Comparison of ENCODE assay signal across 13 cellular contexts in the genomic region with DNA sequence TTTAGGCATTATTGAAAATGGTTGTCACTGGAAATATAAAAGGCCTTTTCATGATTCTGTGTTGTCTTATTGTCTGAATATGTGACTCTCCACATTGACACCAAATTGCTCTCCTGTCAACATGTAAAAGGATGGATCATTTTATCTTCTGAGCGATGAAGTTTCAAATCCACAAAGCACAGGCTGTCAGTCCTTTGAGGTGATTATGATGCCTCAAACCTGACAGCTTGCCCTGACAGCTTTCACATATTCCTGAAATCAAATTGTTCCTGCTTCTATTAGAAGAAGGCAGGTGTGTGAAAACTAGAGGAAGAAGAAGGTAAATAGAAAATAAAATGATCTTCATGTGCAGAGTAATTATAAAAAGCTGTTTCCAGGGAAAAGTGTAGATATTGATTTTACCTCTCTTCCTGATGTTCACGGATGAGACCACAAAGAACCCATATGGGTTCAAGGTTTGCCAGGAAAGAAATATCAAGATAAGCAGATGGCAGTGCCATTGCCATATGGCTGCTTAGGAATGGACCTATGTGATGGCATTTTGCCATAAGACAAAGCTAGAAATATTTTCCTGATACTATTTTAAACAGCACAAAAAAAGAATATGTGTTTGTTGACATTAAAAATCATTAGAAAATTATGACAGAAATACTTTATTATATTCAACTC.
DNase-seq lines count a peak whose midpoint lies in the region; ATAC-seq and TF ChIP-seq lines count a peak whose summit lies in the region.
"Had no signal": no experiment of that assay in that cellular context is flagged by ENCODE, and none has a peak within 500 bp of the region (broad histone marks: within the 10 kb centered on the region; RNA-seq: fewer than 3 reads in every experiment).

No MANE protein-coding gene starts in this region.

- H3K27me3 Mint-ChIP-seq in activated naive CD8-positive, alpha-beta T cell treated with anti-CD3 and anti-CD28 coated beads, Interleukin-2, amount 50 U/mL, for 24 hours = no peaks in the 10 kb centered on the region
- H3K27me3 Mint-ChIP-seq: CD4-positive, alpha-beta memory T cell had no signal

- ATAC-seq in activated naive CD8-positive, alpha-beta T cell treated with anti-CD3 and anti-CD28 coated beads, Interleukin-2, amount 50 U/mL, for 24 hours = no peak

- no peak overlapping the region for H3K27ac Mint-ChIP-seq in activated naive CD8-positive, alpha-beta T cell treated with anti-CD3 and anti-CD28 coated beads, Interleukin-2, amount 50 U/mL, for 24 hours
- H3K27ac Mint-ChIP-seq: CD4-positive, alpha-beta memory T cell had no signal

- no peak for TF ChIP-seq CTCF in WERI-Rb-1 (IDR thresholded peaks at IDR 0.05; ENCODE audit: low read depth, low read length)

- H3K4me3 ChIP-seq in WERI-Rb-1 (ENCODE audit: low read depth, low read length) = no peak overlapping the region
- H3K4me3 ChIP-seq: GM23248 had no signal

- no peaks in the 10 kb centered on the region for H3K36me3 Mint-ChIP-seq in activated naive CD8-positive, alpha-beta T cell treated with anti-CD3 and anti-CD28 coated beads, Interleukin-2, amount 50 U/mL, for 24 hours (ENCODE audit: low read depth)
- H3K36me3 Mint-ChIP-seq: CD4-positive, alpha-beta memory T cell had no signal

- no peaks in the 10 kb centered on the region for H3K4me1 Mint-ChIP-seq in activated naive CD8-positive, alpha-beta T cell treated with anti-CD3 and anti-CD28 coated beads, Interleukin-2, amount 50 U/mL, for 24 hours
- H3K4me1 Mint-ChIP-seq: CD4-positive, alpha-beta memory T cell had no signal

- H3K27ac ChIP-seq in WERI-Rb-1 = no peak overlapping the region
- H3K27ac ChIP-seq: GM23248 had no signal

- no peak overlapping the region for H3K4me3 Mint-ChIP-seq in activated naive CD8-positive, alpha-beta T cell treated with anti-CD3 and anti-CD28 coated beads, Interleukin-2, amount 50 U/mL, for 24 hours
- H3K4me3 Mint-ChIP-seq: CD4-positive, alpha-beta memory T cell had no signal

- peaks cover 61% of the 10 kb centered on the region for H3K27me3 ChIP-seq in WERI-Rb-1 (ENCODE audit: insufficient read depth, low read depth, severe bottlenecking)

- no peaks in the 10 kb centered on the region for H3K9me3 ChIP-seq in WERI-Rb-1 (ENCODE audit: severe bottlenecking)

- DNase-seq in NCI-H2171 (lab: John Stamatoyannopoulos, UW) (peak; percentile 2), NCI-H524 (lab: John Stamatoyannopoulos, UW) (peak; percentile 35 to 52), cerebellum (ENCODE audit: low spot score) (peak; percentile 43), HuH-7.5 (ENCODE audit: low spot score) (no peak), WERI-Rb-1 (no peak)
- DNase-seq in activated naive CD8-positive, alpha-beta T cell treated with anti-CD3 and anti-CD28 coated beads, Interleukin-2, amount 50 U/mL, for 24 hours = no peak
- DNase-seq: Calu3; CD4-positive, alpha-beta memory T cell; COR-L47; DMS79 treated with DMSO at 0.1 percent for 48 hours; GM23248; H7; HCEC 1CT had no signal

- no peaks in the 10 kb centered on the region for H3K36me3 ChIP-seq in WERI-Rb-1

- H3K9me3 Mint-ChIP-seq in activated naive CD8-positive, alpha-beta T cell treated with anti-CD3 and anti-CD28 coated beads, Interleukin-2, amount 50 U/mL, for 24 hours = peaks cover 7% of the 10 kb centered on the region

Comparison
In these comparisons a context has a peak if more than half of its experiments do, and no peak if none do; other contexts are left out.
1. DNase-seq: peak in NCI-H2171 (single experiment), NCI-H524 (2 of 2) and cerebellum (single experiment); none in activated naive CD8-positive, alpha-beta T cell treated with anti-CD3 and anti-CD28 coated beads, Interleukin-2, amount 50 U/mL, for 24 hours (single experiment), HuH-7.5 (single experiment) and WERI-Rb-1 (single experiment).